1 cellular context compared by ENCODE assay signal in genomic region chr10:68901106-68901927, GRCh38.
TF ChIP-seq lines count a peak whose summit lies in the region.

A gene with protein sequence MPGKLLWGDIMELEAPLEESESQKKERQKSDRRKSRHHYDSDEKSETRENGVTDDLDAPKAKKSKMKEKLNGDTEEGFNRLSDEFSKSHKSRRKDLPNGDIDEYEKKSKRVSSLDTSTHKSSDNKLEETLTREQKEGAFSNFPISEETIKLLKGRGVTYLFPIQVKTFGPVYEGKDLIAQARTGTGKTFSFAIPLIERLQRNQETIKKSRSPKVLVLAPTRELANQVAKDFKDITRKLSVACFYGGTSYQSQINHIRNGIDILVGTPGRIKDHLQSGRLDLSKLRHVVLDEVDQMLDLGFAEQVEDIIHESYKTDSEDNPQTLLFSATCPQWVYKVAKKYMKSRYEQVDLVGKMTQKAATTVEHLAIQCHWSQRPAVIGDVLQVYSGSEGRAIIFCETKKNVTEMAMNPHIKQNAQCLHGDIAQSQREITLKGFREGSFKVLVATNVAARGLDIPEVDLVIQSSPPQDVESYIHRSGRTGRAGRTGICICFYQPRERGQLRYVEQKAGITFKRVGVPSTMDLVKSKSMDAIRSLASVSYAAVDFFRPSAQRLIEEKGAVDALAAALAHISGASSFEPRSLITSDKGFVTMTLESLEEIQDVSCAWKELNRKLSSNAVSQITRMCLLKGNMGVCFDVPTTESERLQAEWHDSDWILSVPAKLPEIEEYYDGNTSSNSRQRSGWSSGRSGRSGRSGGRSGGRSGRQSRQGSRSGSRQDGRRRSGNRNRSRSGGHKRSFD (plus strand): TSS chr10:68901315. CDS start chr10:68901385, 70 bp downstream.

TF ChIP-seq in HepG2, 621 proteins besides CTCF, POLR2A, EP300 and RAD21 (continued from another document and continues in another):
- no peak for TF ChIP-seq STAT6 (CRISPR knock-in tag; IDR thresholded peaks at IDR 0.05; ENCODE audit: borderline replicate concordance)
- no peak; the same call in 1 of the 2 replicates for TF ChIP-seq ZNF772 (CRISPR knock-in tag; IDR thresholded peaks at IDR 0.05)
- TF ChIP-seq ZKSCAN5 (CRISPR knock-in tag; IDR thresholded peaks at IDR 0.05) = no peak
- no peak for TF ChIP-seq CREBL2 (CRISPR knock-in tag; IDR thresholded peaks at IDR 0.05; ENCODE audit: borderline replicate concordance)
- TF ChIP-seq EED (CRISPR knock-in tag; IDR thresholded peaks at IDR 0.05) = no peak; the same call in 1 of the 2 replicates
- peak; percentile 74 for TF ChIP-seq ZNF18 (CRISPR knock-in tag; IDR thresholded peaks at IDR 0.05; ENCODE audit: insufficient replicate concordance)
- TF ChIP-seq GATAD1 (CRISPR knock-in tag; IDR thresholded peaks at IDR 0.05) = peak; percentile 81
- TF ChIP-seq ZBTB3 (CRISPR knock-in tag; IDR thresholded peaks at IDR 0.05; ENCODE audit: borderline replicate concordance, low read depth) = no peak
- TF ChIP-seq, protein P1, sequence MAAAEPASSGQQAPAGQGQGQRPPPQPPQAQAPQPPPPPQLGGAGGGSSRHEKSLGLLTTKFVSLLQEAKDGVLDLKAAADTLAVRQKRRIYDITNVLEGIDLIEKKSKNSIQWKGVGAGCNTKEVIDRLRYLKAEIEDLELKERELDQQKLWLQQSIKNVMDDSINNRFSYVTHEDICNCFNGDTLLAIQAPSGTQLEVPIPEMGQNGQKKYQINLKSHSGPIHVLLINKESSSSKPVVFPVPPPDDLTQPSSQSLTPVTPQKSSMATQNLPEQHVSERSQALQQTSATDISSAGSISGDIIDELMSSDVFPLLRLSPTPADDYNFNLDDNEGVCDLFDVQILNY (CRISPR knock-in tag; conservative IDR thresholded peaks at IDR 0.05) = peak; percentile 30; the same call in 1 of the 2 replicates
- 0 out of 2 replicates have a peak, but pooled peaks have one; percentile 28 for TF ChIP-seq JUN (CRISPR knock-in tag; IDR thresholded peaks at IDR 0.05)
- TF ChIP-seq, protein P2, sequence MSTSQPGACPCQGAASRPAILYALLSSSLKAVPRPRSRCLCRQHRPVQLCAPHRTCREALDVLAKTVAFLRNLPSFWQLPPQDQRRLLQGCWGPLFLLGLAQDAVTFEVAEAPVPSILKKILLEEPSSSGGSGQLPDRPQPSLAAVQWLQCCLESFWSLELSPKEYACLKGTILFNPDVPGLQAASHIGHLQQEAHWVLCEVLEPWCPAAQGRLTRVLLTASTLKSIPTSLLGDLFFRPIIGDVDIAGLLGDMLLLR (CRISPR knock-in tag; IDR thresholded peaks at IDR 0.05) = 0 out of 2 replicates have a peak, but pooled peaks have one; percentile 28
- no peak; the same call in 1 of the 2 replicates for TF ChIP-seq MIER3 (CRISPR knock-in tag; IDR thresholded peaks at IDR 0.05; ENCODE audit: borderline replicate concordance)
- 0 out of 2 replicates have a peak, but pooled peaks have one; percentile 50 for TF ChIP-seq ZC3H4 (CRISPR knock-in tag; IDR thresholded peaks at IDR 0.05; ENCODE audit: borderline replicate concordance)
- TF ChIP-seq, protein P3, sequence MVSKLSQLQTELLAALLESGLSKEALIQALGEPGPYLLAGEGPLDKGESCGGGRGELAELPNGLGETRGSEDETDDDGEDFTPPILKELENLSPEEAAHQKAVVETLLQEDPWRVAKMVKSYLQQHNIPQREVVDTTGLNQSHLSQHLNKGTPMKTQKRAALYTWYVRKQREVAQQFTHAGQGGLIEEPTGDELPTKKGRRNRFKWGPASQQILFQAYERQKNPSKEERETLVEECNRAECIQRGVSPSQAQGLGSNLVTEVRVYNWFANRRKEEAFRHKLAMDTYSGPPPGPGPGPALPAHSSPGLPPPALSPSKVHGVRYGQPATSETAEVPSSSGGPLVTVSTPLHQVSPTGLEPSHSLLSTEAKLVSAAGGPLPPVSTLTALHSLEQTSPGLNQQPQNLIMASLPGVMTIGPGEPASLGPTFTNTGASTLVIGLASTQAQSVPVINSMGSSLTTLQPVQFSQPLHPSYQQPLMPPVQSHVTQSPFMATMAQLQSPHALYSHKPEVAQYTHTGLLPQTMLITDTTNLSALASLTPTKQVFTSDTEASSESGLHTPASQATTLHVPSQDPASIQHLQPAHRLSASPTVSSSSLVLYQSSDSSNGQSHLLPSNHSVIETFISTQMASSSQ (IDR thresholded peaks at IDR 0.05; ENCODE audit: low read depth) = peak; percentile 24; the same call in 1 of the 2 replicates
- TF ChIP-seq, protein P3 (CRISPR knock-in tag; IDR thresholded peaks at IDR 0.05; ENCODE audit: borderline replicate concordance) = peak; percentile 22; the same call in 1 of the 2 replicates
- peak; percentile 17; the same call in 1 of the 2 replicates for TF ChIP-seq MEIS1 (CRISPR knock-in tag; IDR thresholded peaks at IDR 0.05; ENCODE audit: borderline replicate concordance)
- no peak for TF ChIP-seq DZIP1 (CRISPR knock-in tag; IDR thresholded peaks at IDR 0.05)
- TF ChIP-seq ZNF574 (CRISPR knock-in tag; IDR thresholded peaks at IDR 0.05) = peak; percentile 74; the same call in 1 of the 2 replicates
- TF ChIP-seq ZNF547 (CRISPR knock-in tag; IDR thresholded peaks at IDR 0.05) = no peak; the same call in 1 of the 2 replicates
- no peak for TF ChIP-seq TAF15 (IDR thresholded peaks at IDR 0.05; ENCODE audit: low read depth, low read length, poor library complexity, severe bottlenecking)
- TF ChIP-seq U2AF1 (optimal IDR thresholded peaks at IDR 0.05; ENCODE audit: low read depth, low read length) = no peak
- TF ChIP-seq, protein P4, sequence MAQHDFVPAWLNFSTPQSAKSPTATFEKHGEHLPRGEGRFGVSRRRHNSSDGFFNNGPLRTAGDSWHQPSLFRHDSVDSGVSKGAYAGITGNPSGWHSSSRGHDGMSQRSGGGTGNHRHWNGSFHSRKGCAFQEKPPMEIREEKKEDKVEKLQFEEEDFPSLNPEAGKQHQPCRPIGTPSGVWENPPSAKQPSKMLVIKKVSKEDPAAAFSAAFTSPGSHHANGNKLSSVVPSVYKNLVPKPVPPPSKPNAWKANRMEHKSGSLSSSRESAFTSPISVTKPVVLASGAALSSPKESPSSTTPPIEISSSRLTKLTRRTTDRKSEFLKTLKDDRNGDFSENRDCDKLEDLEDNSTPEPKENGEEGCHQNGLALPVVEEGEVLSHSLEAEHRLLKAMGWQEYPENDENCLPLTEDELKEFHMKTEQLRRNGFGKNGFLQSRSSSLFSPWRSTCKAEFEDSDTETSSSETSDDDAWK (CRISPR knock-in tag; IDR thresholded peaks at IDR 0.05) = no peak
- TF ChIP-seq IKZF1 (IDR thresholded peaks at IDR 0.05) = no peak
- TF ChIP-seq, protein P5, sequence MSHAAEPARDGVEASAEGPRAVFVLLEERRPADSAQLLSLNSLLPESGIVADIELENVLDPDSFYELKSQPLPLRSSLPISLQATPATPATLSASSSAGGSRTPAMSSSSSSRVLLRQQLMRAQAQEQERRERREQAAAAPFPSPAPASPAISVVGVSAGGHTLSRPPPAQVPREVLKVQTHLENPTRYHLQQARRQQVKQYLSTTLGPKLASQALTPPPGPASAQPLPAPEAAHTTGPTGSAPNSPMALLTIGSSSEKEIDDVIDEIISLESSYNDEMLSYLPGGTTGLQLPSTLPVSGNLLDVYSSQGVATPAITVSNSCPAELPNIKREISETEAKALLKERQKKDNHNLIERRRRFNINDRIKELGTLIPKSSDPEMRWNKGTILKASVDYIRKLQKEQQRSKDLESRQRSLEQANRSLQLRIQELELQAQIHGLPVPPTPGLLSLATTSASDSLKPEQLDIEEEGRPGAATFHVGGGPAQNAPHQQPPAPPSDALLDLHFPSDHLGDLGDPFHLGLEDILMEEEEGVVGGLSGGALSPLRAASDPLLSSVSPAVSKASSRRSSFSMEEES (CRISPR knock-in tag; IDR thresholded peaks at IDR 0.05) = peak; percentile 55; the same call in 1 of the 2 replicates
- no peak for TF ChIP-seq SP5 (CRISPR knock-in tag; IDR thresholded peaks at IDR 0.05; ENCODE audit: borderline replicate concordance, low read depth)
- no peak; the same call in 1 of the 2 replicates for TF ChIP-seq ZNF615 (CRISPR knock-in tag; IDR thresholded peaks at IDR 0.05; ENCODE audit: borderline replicate concordance)
- TF ChIP-seq NKX3-1 (CRISPR knock-in tag; IDR thresholded peaks at IDR 0.05) = no peak
- no peak for TF ChIP-seq ELF4 (CRISPR knock-in tag; IDR thresholded peaks at IDR 0.05; ENCODE audit: borderline replicate concordance)
- TF ChIP-seq, protein P6, sequence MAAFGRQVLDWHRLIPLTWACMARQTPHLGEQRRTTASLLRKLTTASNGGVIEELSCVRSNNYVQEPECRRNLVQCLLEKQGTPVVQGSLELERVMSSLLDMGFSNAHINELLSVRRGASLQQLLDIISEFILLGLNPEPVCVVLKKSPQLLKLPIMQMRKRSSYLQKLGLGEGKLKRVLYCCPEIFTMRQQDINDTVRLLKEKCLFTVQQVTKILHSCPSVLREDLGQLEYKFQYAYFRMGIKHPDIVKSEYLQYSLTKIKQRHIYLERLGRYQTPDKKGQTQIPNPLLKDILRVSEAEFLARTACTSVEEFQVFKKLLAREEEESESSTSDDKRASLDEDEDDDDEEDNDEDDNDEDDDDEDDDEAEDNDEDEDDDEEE (CRISPR knock-in tag; IDR thresholded peaks at IDR 0.05) = 0 out of 2 replicates have a peak, but pooled peaks have one; percentile 8
- no peak for TF ChIP-seq NCOA5 (CRISPR knock-in tag; IDR thresholded peaks at IDR 0.05)
